16 cellular contexts compared by ENCODE assay signal in genomic region chr5:28523887-28524637, GRCh38.
DNase-seq lines count a peak whose midpoint lies in the region; ATAC-seq, FAIRE-seq and TF ChIP-seq lines count a peak whose summit lies in the region.
"Had no signal": no experiment of that assay in that cellular context is flagged by ENCODE, and none has a peak within 500 bp of the region (broad histone marks: within the 10 kb centered on the region; RNA-seq: fewer than 3 reads in every experiment).

No MANE protein-coding gene starts in this region.

- peaks cover 21% of the 10 kb centered on the region for H3K9me3 Mint-ChIP-seq in nephron
- peaks cover 51% of the 10 kb centered on the region for H3K9me3 Mint-ChIP-seq in T-helper 2 cell treated with Interferon-gamma antibody and Interleukin-4, amounts not matched to agents 5 μg/mL and 100 μg/mL, for 36 hours
- peaks cover 24% of the 10 kb centered on the region for H3K9me3 Mint-ChIP-seq in activated CD4-positive, alpha-beta T cell treated with anti-CD3 and anti-CD28 coated beads for 36 hours (ENCODE audit: low read depth)

- intact Hi-C loops in activated CD4-positive, alpha-beta T cell treated with anti-CD3 and anti-CD28 coated beads for 36 hours (cut with DNase I, micrococcal nuclease), result no loop called here

- H3K4me1 Mint-ChIP-seq in nephron, result peaks cover 10% of the 10 kb centered on the region
- H3K4me1 Mint-ChIP-seq in T-helper 2 cell treated with Interferon-gamma antibody and Interleukin-4, amounts not matched to agents 5 μg/mL and 100 μg/mL, for 36 hours (ENCODE audit: low read depth), result no peaks in the 10 kb centered on the region
- H3K4me1 Mint-ChIP-seq in activated CD4-positive, alpha-beta T cell treated with anti-CD3 and anti-CD28 coated beads for 36 hours, result no peaks in the 10 kb centered on the region
- H3K4me1 Mint-ChIP-seq: central memory CD8-positive, alpha-beta T cell; memory B cell had no signal

- DNase-seq in ELR (ENCODE audit: low read depth), result peak; percentile 23
- DNase-seq in T-helper 2 cell treated with Interferon-gamma antibody and Interleukin-4, amounts not matched to agents 5 μg/mL and 100 μg/mL, for 36 hours (ENCODE audit: low spot score), result no peak
- no peak for DNase-seq in activated CD4-positive, alpha-beta T cell treated with anti-CD3 and anti-CD28 coated beads for 36 hours
- DNase-seq: activated T-cell treated with anti-CD3 and anti-CD28 coated beads, Interleukin-2, amount 50 U/mL, for 48 hours; BE2C; GM23248; PC-9; WERI-Rb-1 had no signal

- CTCF ChIA-PET in activated CD4-positive, alpha-beta T cell treated with anti-CD3 and anti-CD28 coated beads for 36 hours (lab: Charles Lee), result no interaction called here

- POLR2A ChIA-PET in activated CD4-positive, alpha-beta T cell treated with anti-CD3 and anti-CD28 coated beads for 36 hours (lab: Charles Lee), result no interaction called here

- TF ChIP-seq CTCF in nephron (IDR thresholded peaks at IDR 0.05; ENCODE audit: unreplicated experiment in 3 of 3), result no peak

- no peaks in the 10 kb centered on the region for H3K27me3 Mint-ChIP-seq in nephron (ENCODE audit: low read depth)
- H3K27me3 Mint-ChIP-seq in T-helper 2 cell treated with Interferon-gamma antibody and Interleukin-4, amounts not matched to agents 5 μg/mL and 100 μg/mL, for 36 hours (ENCODE audit: low read depth), result no peaks in the 10 kb centered on the region
- H3K27me3 Mint-ChIP-seq in activated CD4-positive, alpha-beta T cell treated with anti-CD3 and anti-CD28 coated beads for 36 hours, result no peaks in the 10 kb centered on the region
- H3K27me3 Mint-ChIP-seq: central memory CD8-positive, alpha-beta T cell; memory B cell; type B pancreatic cell had no signal

- H3K27ac Mint-ChIP-seq in nephron, result peak overlapping the region; percentile 65 to 91 (median 72)
- no peak overlapping the region for H3K27ac Mint-ChIP-seq in T-helper 2 cell treated with Interferon-gamma antibody and Interleukin-4, amounts not matched to agents 5 μg/mL and 100 μg/mL, for 36 hours
- no peak overlapping the region for H3K27ac Mint-ChIP-seq in activated CD4-positive, alpha-beta T cell treated with anti-CD3 and anti-CD28 coated beads for 36 hours
- H3K27ac Mint-ChIP-seq: memory B cell, type B pancreatic cell had no signal

- H3K4me3 Mint-ChIP-seq in nephron, result no peak overlapping the region
- no peak overlapping the region for H3K4me3 Mint-ChIP-seq in T-helper 2 cell treated with Interferon-gamma antibody and Interleukin-4, amounts not matched to agents 5 μg/mL and 100 μg/mL, for 36 hours
- H3K4me3 Mint-ChIP-seq in activated CD4-positive, alpha-beta T cell treated with anti-CD3 and anti-CD28 coated beads for 36 hours, result no peak overlapping the region
- H3K4me3 Mint-ChIP-seq: central memory CD8-positive, alpha-beta T cell; memory B cell; type B pancreatic cell had no signal

- H3K36me3 Mint-ChIP-seq in nephron (ENCODE audit: low read depth), result no peaks in the 10 kb centered on the region
- H3K36me3 Mint-ChIP-seq in T-helper 2 cell treated with Interferon-gamma antibody and Interleukin-4, amounts not matched to agents 5 μg/mL and 100 μg/mL, for 36 hours (ENCODE audit: low read depth), result no peaks in the 10 kb centered on the region
- no peaks in the 10 kb centered on the region for H3K36me3 Mint-ChIP-seq in activated CD4-positive, alpha-beta T cell treated with anti-CD3 and anti-CD28 coated beads for 36 hours (ENCODE audit: low read depth)
- H3K36me3 Mint-ChIP-seq: memory B cell had no signal

- FAIRE-seq in endometrium (lab: Jason Lieb, UNC), result peak; percentile 100

- no peak for ATAC-seq in activated CD4-positive, alpha-beta T cell treated with anti-CD3 and anti-CD28 coated beads for 36 hours
- ATAC-seq in HG03571 (IDR thresholded peaks at IDR 0.05; ENCODE audit: unreplicated experiment) (no peak), GM21390 (IDR thresholded peaks at IDR 0.05; ENCODE audit: unreplicated experiment) (no peak)

TF ChIP-seq in PFSK-1, 5 proteins besides CTCF, POLR2A, EP300 and RAD21:
- TF ChIP-seq TAF1 (IDR thresholded peaks at IDR 0.05; ENCODE audit: borderline replicate concordance, insufficient read depth, low read length) (no peak), SIN3A (IDR thresholded peaks at IDR 0.05; ENCODE audit: borderline replicate concordance, insufficient read depth, low read length) (peak; percentile 40; the same call in 1 of the 2 replicates), REST (IDR thresholded peaks at IDR 0.05; ENCODE audit: insufficient read depth in 1 of 2, low read depth in 2 of 2, low read length in 2 of 2) (no peak), POLR2AphosphoS5 (IDR thresholded peaks at IDR 0.05; ENCODE audit: low read depth, low read length) (0 out of 2 replicates have a peak, but pooled peaks have one; percentile 19)

Comparison
In these comparisons a context has a peak if more than half of its experiments do, and no peak if none do; other contexts are left out.
1. H3K27ac Mint-ChIP-seq: peak in nephron (3 of 3); none in T-helper 2 cell treated with Interferon-gamma antibody and Interleukin-4, amounts not matched to agents 5 μg/mL and 100 μg/mL, for 36 hours (single experiment) and activated CD4-positive, alpha-beta T cell treated with anti-CD3 and anti-CD28 coated beads for 36 hours (single experiment).